24 cellular contexts compared by ENCODE assay signal in genomic region chrX:23066588-23067281, GRCh38.
DNase-seq lines count a peak whose midpoint lies in the region; ATAC-seq and FAIRE-seq lines count a peak whose summit lies in the region.
"Had no signal": no experiment of that assay in that cellular context is flagged by ENCODE, and none has a peak within 500 bp of the region (broad histone marks: within the 10 kb centered on the region; RNA-seq: fewer than 3 reads in every experiment).

No MANE protein-coding gene starts in this region.

- H3K36me3 ChIP-seq in SJCRH30: no peaks in the 10 kb centered on the region
- H3K36me3 ChIP-seq: tibial artery had no signal

- ATAC-seq in GM18867 (IDR thresholded peaks at IDR 0.05; ENCODE audit: unreplicated experiment) (peak; percentile 82), GM21529 (IDR thresholded peaks at IDR 0.05; ENCODE audit: unreplicated experiment) (peak; percentile 68), HG03064 (IDR thresholded peaks at IDR 0.05; ENCODE audit: low read depth, unreplicated experiment) (peak; percentile 79)
- ATAC-seq: HCT116, Right ventricle myocardium inferior had no signal

- FAIRE-seq in RCC 7860 (lab: Jason Lieb, UNC): peak; percentile 48
- FAIRE-seq: TTC549 had no signal

- H3K4me1 ChIP-seq in SJCRH30: no peaks in the 10 kb centered on the region
- H3K4me1 ChIP-seq: tibial artery had no signal

- no peak overlapping the region for H3K27ac Mint-ChIP-seq in activated CD4-positive, alpha-beta memory T cell treated with anti-CD3 and anti-CD28 coated beads for 36 hours
- H3K27ac Mint-ChIP-seq: activated naive CD4-positive, alpha-beta T cell treated with anti-CD3 and anti-CD28 coated beads, Interleukin-2, amount 50 U/mL, for 24 hours; CD14-positive monocyte; stimulated activated naive CD8-positive, alpha-beta T cell treated with anti-CD3 and anti-CD28 coated beads, Interleukin-15, Interleukin-2, amounts not matched to agents 100 ng/mL and 50 ng/mL, for 24 hours had no signal

- no peaks in the 10 kb centered on the region for H3K27me3 Mint-ChIP-seq in activated CD4-positive, alpha-beta memory T cell treated with anti-CD3 and anti-CD28 coated beads for 36 hours
- H3K27me3 Mint-ChIP-seq: activated naive CD4-positive, alpha-beta T cell treated with anti-CD3 and anti-CD28 coated beads, Interleukin-2, amount 50 U/mL, for 24 hours; central memory CD8-positive, alpha-beta T cell; stimulated activated naive CD8-positive, alpha-beta T cell treated with anti-CD3 and anti-CD28 coated beads, Interleukin-15, Interleukin-2, amounts not matched to agents 100 ng/mL and 50 ng/mL, for 24 hours had no signal

- intact Hi-C loops in activated CD4-positive, alpha-beta memory T cell treated with anti-CD3 and anti-CD28 coated beads for 36 hours (cut with micrococcal nuclease): no loop called here

- no peak overlapping the region for H3K4me3 Mint-ChIP-seq in activated CD4-positive, alpha-beta memory T cell treated with anti-CD3 and anti-CD28 coated beads for 36 hours
- H3K4me3 Mint-ChIP-seq: activated naive CD4-positive, alpha-beta T cell treated with anti-CD3 and anti-CD28 coated beads, Interleukin-2, amount 50 U/mL, for 24 hours; central memory CD8-positive, alpha-beta T cell; neural crest cell; stimulated activated naive CD8-positive, alpha-beta T cell treated with anti-CD3 and anti-CD28 coated beads, Interleukin-15, Interleukin-2, amounts not matched to agents 100 ng/mL and 50 ng/mL, for 24 hours had no signal

- H3K9me3 Mint-ChIP-seq in activated CD4-positive, alpha-beta memory T cell treated with anti-CD3 and anti-CD28 coated beads for 36 hours: peaks cover 13% of the 10 kb centered on the region
- H3K9me3 Mint-ChIP-seq: activated naive CD4-positive, alpha-beta T cell treated with anti-CD3 and anti-CD28 coated beads, Interleukin-2, amount 50 U/mL, for 24 hours; stimulated activated naive CD8-positive, alpha-beta T cell treated with anti-CD3 and anti-CD28 coated beads, Interleukin-15, Interleukin-2, amounts not matched to agents 100 ng/mL and 50 ng/mL, for 24 hours had no signal

- CTCF ChIA-PET in activated CD4-positive, alpha-beta memory T cell treated with anti-CD3 and anti-CD28 coated beads for 36 hours (lab: Charles Lee): no interaction called here

- DNase-seq in RCC 7860 (ENCODE audit: low spot score) (no peak), SJCRH30 (no peak), AG08395 (ENCODE audit: low spot score) (no peak), GM19240 (ENCODE audit: insufficient read length, low spot score) (no peak)
- no peak for DNase-seq in activated CD4-positive, alpha-beta memory T cell treated with anti-CD3 and anti-CD28 coated beads for 36 hours
- DNase-seq: activated CD4-positive, alpha-beta T cell treated with anti-CD3 and anti-CD28 coated beads for 1 hour; aorta; NCI-H1417 treated with DMSO at 0.1 percent for 48 hours; NCI-H2171 treated with DMSO at 0.1 percent for 48 hours; stimulated activated CD4-positive, alpha-beta T cell treated with anti-CD3 and anti-CD28 coated beads, Interleukin-2, amount 100 ng/mL, for 48 hours; tibial artery had no signal

- no peaks in the 10 kb centered on the region for H3K27me3 ChIP-seq in SJCRH30
- H3K27me3 ChIP-seq: hepatocyte, tibial artery had no signal

- H3K9me3 ChIP-seq in SJCRH30 (replicated peaks): no peaks in the 10 kb centered on the region

- H3K27ac ChIP-seq in SJCRH30: no peak overlapping the region
- H3K27ac ChIP-seq: hepatocyte, skin epidermis, tibial artery had no signal

- no peaks in the 10 kb centered on the region for H3K36me3 Mint-ChIP-seq in activated CD4-positive, alpha-beta memory T cell treated with anti-CD3 and anti-CD28 coated beads for 36 hours
- H3K36me3 Mint-ChIP-seq: activated naive CD4-positive, alpha-beta T cell treated with anti-CD3 and anti-CD28 coated beads, Interleukin-2, amount 50 U/mL, for 24 hours; CD14-positive monocyte had no signal

- no peak overlapping the region for H3K4me3 ChIP-seq in SJCRH30
- H3K4me3 ChIP-seq: hepatocyte, skin epidermis, tibial artery had no signal

- POLR2A ChIA-PET in activated CD4-positive, alpha-beta memory T cell treated with anti-CD3 and anti-CD28 coated beads for 36 hours (lab: Charles Lee): no interaction called here

- H3K4me1 Mint-ChIP-seq in activated CD4-positive, alpha-beta memory T cell treated with anti-CD3 and anti-CD28 coated beads for 36 hours (ENCODE audit: low read depth): no peaks in the 10 kb centered on the region
- H3K4me1 Mint-ChIP-seq: activated naive CD4-positive, alpha-beta T cell treated with anti-CD3 and anti-CD28 coated beads, Interleukin-2, amount 50 U/mL, for 24 hours; CD14-positive monocyte; central memory CD8-positive, alpha-beta T cell; neural crest cell had no signal
